22 cellular contexts compared by ENCODE assay signal in genomic region chrX:153492543-153492942, GRCh38. TPM values are rescaled to one million over a fixed set of nuclear protein-coding genes. Genes with fewer than 3 reads are reported as not detected.
"Had no signal": no experiment of that assay in that cellular context is flagged by ENCODE, and none has a peak within 500 bp of the region (broad histone marks: within the 10 kb centered on the region; RNA-seq: fewer than 3 reads in every experiment).

No MANE protein-coding gene starts in this region.

- H3K36me3 ChIP-seq: breast epithelium had no signal

- ATAC-seq: activated T-helper 17 cell treated with anti-CD3 and anti-CD28 coated beads, Interleukin-2, amount 50 U/mL, for 72 hours; PC-3 had no signal

- H3K27ac ChIP-seq: breast epithelium had no signal

- H3K4me3 ChIP-seq: breast epithelium had no signal

- H3K4me1 ChIP-seq: breast epithelium had no signal

- DNase-seq: activated CD4-positive, alpha-beta memory T cell treated with anti-CD3 and anti-CD28 coated beads, Interleukin-2, amount 10 ng/mL, durations not matched to agents 7 days and 5 days; activated CD4-positive, alpha-beta T cell treated with anti-CD3 and anti-CD28 coated beads, Interleukin-2, amount 10 ng/mL, durations not matched to agents 7 days and 5 days; activated CD4-positive, CD25-positive, alpha-beta regulatory T cell; activated gamma-delta T cell; activated naive CD4-positive, alpha-beta T cell treated with anti-CD3 and anti-CD28 coated beads for 36 hours; activated T-cell treated with anti-CD3 and anti-CD28 coated beads for 4 hours; activated T-cell treated with anti-CD3 and anti-CD28 coated beads, Interleukin-2, amount 50 U/mL, for 48 hours; caudate nucleus; Karpas-422; MM.1S; NCI-H1105; NCI-H1436; NCI-H1694 treated with DMSO at 0.1 percent for 48 hours; NCI-H2029 treated with DMSO at 0.1 percent for 48 hours; NCI-H510A treated with DMSO at 0.1 percent for 48 hours; PC-3; SIG-M5; T-helper 2 cell; T1000 had no signal

RNA-seq across cellular contexts. Expression of gene BGN, which starts 2.2 kb away (rescaled TPM):
- total RNA-seq: activated CD4-positive, alpha-beta memory T cell treated with anti-CD3 and anti-CD28 coated beads, Interleukin-2, amount 10 ng/mL, durations not matched to agents 7 days and 5 days; activated CD4-positive, alpha-beta T cell treated with anti-CD3 and anti-CD28 coated beads, Interleukin-2, amount 10 ng/mL, durations not matched to agents 7 days and 5 days; activated CD8-positive, alpha-beta memory T cell treated with anti-CD3 and anti-CD28 coated beads for 36 hours; activated naive CD4-positive, alpha-beta T cell treated with anti-CD3 and anti-CD28 coated beads for 36 hours; activated T-helper 17 cell treated with anti-CD3 and anti-CD28 coated beads, Interleukin-2, amount 50 U/mL, for 72 hours; PC-3 had no signal

RNA-seq across cellular contexts. Expression of gene ATP2B3, which starts 24.9 kb away (rescaled TPM):
- total RNA-seq: activated CD4-positive, alpha-beta memory T cell treated with anti-CD3 and anti-CD28 coated beads, Interleukin-2, amount 10 ng/mL, durations not matched to agents 7 days and 5 days; activated CD8-positive, alpha-beta memory T cell treated with anti-CD3 and anti-CD28 coated beads for 36 hours; activated naive CD4-positive, alpha-beta T cell treated with anti-CD3 and anti-CD28 coated beads for 36 hours; activated T-helper 17 cell treated with anti-CD3 and anti-CD28 coated beads, Interleukin-2, amount 50 U/mL, for 72 hours; breast epithelium; PC-3 had no signal
